ENCODE assay signal across 23 cellular contexts in genomic region chrY:9041474-9041873, GRCh38.
"Had no signal": no experiment of that assay in that cellular context is flagged by ENCODE, and none has a peak within 500 bp of the region (broad histone marks: within the 10 kb centered on the region; RNA-seq: fewer than 3 reads in every experiment).

No MANE protein-coding gene starts in this region.

- H3K36me3 ChIP-seq: esophagus squamous epithelium, ovary, suprapubic skin, transverse colon, vagina had no signal

- H3K27me3 ChIP-seq: esophagus squamous epithelium, ovary, suprapubic skin, transverse colon, vagina had no signal

- H3K9me3 ChIP-seq: esophagus squamous epithelium, ovary, suprapubic skin, transverse colon, vagina had no signal

- ATAC-seq: left lobe of liver; natural killer cell; sciatic nerve; stimulated activated naive CD8-positive, alpha-beta T cell treated with anti-CD3 and anti-CD28 coated beads, Interleukin-15, amount 100 ng/mL, for 72 hours had no signal

- H3K4me3 ChIP-seq: esophagus squamous epithelium, lung, ovary, smooth muscle cell, suprapubic skin, transverse colon, vagina had no signal

- H3K4me1 ChIP-seq: esophagus squamous epithelium, suprapubic skin, transverse colon, vagina had no signal

- DNase-seq: cortex of kidney; esophagus squamous epithelium; foreskin melanocyte; hypothalamus; kidney; natural killer cell; occipital lobe; ovary; posterior cingulate gyrus; retina; stimulated activated CD4-positive, alpha-beta T cell treated with anti-CD3 and anti-CD28 coated beads, Interleukin-12 subunit alpha, Interleukin-12 subunit beta, amount 100 ng/mL, for 4 hours; stimulated activated CD4-positive, alpha-beta T cell treated with anti-CD3 and anti-CD28 coated beads, Interleukin-1b, Interleukin-23, amount 100 ng/mL, for 48 hours; stimulated activated CD4-positive, alpha-beta T cell treated with anti-CD3 and anti-CD28 coated beads, Interleukin-4, amount 100 ng/mL, for 1 hour; stimulated activated CD8-positive, alpha-beta memory T cell treated with anti-CD3 and anti-CD28 coated beads, Interleukin-4, amount 100 ng/mL, for 48 hours; stimulated activated naive CD4-positive, alpha-beta T cell; stimulated activated naive CD8-positive, alpha-beta T cell treated with anti-CD3 and anti-CD28 coated beads, Interleukin-15, amount 100 ng/mL, for 72 hours; transverse colon had no signal

- H3K4me2 ChIP-seq: smooth muscle cell had no signal

- H3K27ac ChIP-seq: esophagus squamous epithelium, ovary, suprapubic skin, transverse colon, vagina had no signal

- FAIRE-seq: kidney had no signal
